Comparison of ENCODE assay signal across 19 cellular contexts in the genomic region with DNA sequence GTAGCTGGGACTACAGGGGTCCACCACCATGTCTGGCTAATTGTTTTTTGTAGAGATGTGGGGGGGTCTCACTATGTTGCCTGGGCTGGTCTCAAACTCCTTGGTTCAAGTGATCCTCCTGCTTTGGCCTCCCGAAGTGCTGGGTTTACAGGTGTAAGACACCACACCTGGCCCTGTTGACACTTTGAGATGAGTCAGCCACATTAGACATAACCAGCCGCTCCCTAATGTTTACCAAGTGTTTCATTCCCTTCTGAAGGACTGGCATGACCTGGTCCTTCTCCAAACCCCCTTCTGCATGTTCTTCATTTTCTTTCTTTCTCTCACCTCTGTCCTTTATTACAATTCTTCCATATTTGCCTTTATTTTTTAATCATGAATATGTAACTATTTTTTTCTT.
DNase-seq lines count a peak whose midpoint lies in the region; ATAC-seq and TF ChIP-seq lines count a peak whose summit lies in the region.
"Had no signal": no experiment of that assay in that cellular context is flagged by ENCODE, and none has a peak within 500 bp of the region (broad histone marks: within the 10 kb centered on the region; RNA-seq: fewer than 3 reads in every experiment).

No MANE protein-coding gene starts in this region.

- TF ChIP-seq CTCF in MCF 10A (IDR thresholded peaks at IDR 0.05; ENCODE audit: unreplicated experiment) = no peak
- no peak for TF ChIP-seq CTCF in breast epithelium (IDR thresholded peaks at IDR 0.05)
- TF ChIP-seq CTCF in PC-3 (conservative IDR thresholded peaks at IDR 0.05; ENCODE audit: low read depth, low read length) = no peak
- no peak for TF ChIP-seq CTCF in epithelial cell of esophagus (IDR thresholded peaks at IDR 0.05; ENCODE audit: insufficient read depth, low read depth, low read length, missing control alignments)
- no peak for TF ChIP-seq CTCF in mucosa of descending colon (IDR thresholded peaks at IDR 0.05)
- no peak for TF ChIP-seq CTCF in GM20000 (IDR thresholded peaks at IDR 0.05; ENCODE audit: extremely low read depth, missing control alignments)

- no peaks in the 10 kb centered on the region for H4K20me1 ChIP-seq in PC-3 (ENCODE audit: low read length)

- no peaks in the 10 kb centered on the region for H3F3A ChIP-seq in PC-3 (ENCODE audit: low read length, unreplicated experiment)

- H3K4me1 Mint-ChIP-seq in MCF 10A (ENCODE audit: insufficient read depth, unreplicated experiment) = no peaks in the 10 kb centered on the region
- H3K4me1 Mint-ChIP-seq: CD14-positive monocyte had no signal

- peak; percentile 78 for ATAC-seq in PC-3
- peak; percentile 65 for ATAC-seq in mucosa of descending colon
- ATAC-seq: GM23338, Panc1 had no signal

- H3K4me3 Mint-ChIP-seq in MCF 10A (ENCODE audit: unreplicated experiment) = no peak overlapping the region
- H3K4me3 Mint-ChIP-seq: B cell, CD14-positive monocyte, GM23338 had no signal

- H3K79me2 ChIP-seq in PC-3 (ENCODE audit: low read length) = no peaks in the 10 kb centered on the region

- no peaks in the 10 kb centered on the region for H3K9me2 ChIP-seq in PC-3 (replicated peaks; ENCODE audit: low read length)

- intact Hi-C loops in MCF 10A (cut with micrococcal nuclease) (no loop called here), breast epithelium (cut with DNase I; ENCODE audit: low total_unique reads) (loop anchor here (10.0 kb wide), 1 partner anchor 1319 kb away; no protein-coding TSS in a partner anchor), PC-3 (cut with micrococcal nuclease) (loop anchor here (10.0 kb wide), 1 partner anchor 59 kb away; no protein-coding TSS in a partner anchor), mucosa of descending colon (cut with DNase I, micrococcal nuclease) (no loop called here)

- H3K4me2 ChIP-seq in PC-3 (ENCODE audit: low read length) = no peak overlapping the region
- H3K4me2 ChIP-seq: GM23338 had no signal

- H3K27ac Mint-ChIP-seq in MCF 10A (ENCODE audit: low read depth, unreplicated experiment) = no peak overlapping the region
- H3K27ac Mint-ChIP-seq: B cell, GM23338 had no signal

- no peak for TF ChIP-seq POLR2A in breast epithelium (IDR thresholded peaks at IDR 0.05)

- H3K27ac ChIP-seq in breast epithelium = no peak overlapping the region
- no peak overlapping the region for H3K27ac ChIP-seq in PC-3 (ENCODE audit: low read length)
- H3K27ac ChIP-seq: SJCRH30 had no signal

- no peaks in the 10 kb centered on the region for H3K27me3 Mint-ChIP-seq in MCF 10A (ENCODE audit: insufficient read depth, unreplicated experiment)
- H3K27me3 Mint-ChIP-seq: B cell had no signal

- H2AFZ ChIP-seq in PC-3 (ENCODE audit: low read length) = no peak overlapping the region
- H2AFZ ChIP-seq: GM23338 had no signal

- H3K36me3 ChIP-seq in breast epithelium (no peaks in the 10 kb centered on the region), PC-3 (ENCODE audit: low read depth, low read length) (no peaks in the 10 kb centered on the region), mucosa of descending colon (ENCODE audit: low read depth) (no peaks in the 10 kb centered on the region)
- H3K36me3 ChIP-seq: HAP-1, SJCRH30 had no signal

- POLR2A ChIA-PET in MCF 10A (lab: Yijun Ruan, JAX) = interaction anchor here (0.6 kb wide), 1 partner anchor 946 kb away, joined by 3 read pairs; no protein-coding TSS in a partner anchor
- POLR2A ChIA-PET in PC-3 (lab: Charles Lee; ENCODE audit: unreplicated experiment) = no interaction called here

- H3K4me1 ChIP-seq in breast epithelium (no peaks in the 10 kb centered on the region), PC-3 (ENCODE audit: insufficient read depth, low read length) (no peaks in the 10 kb centered on the region; the same call in 1 of the 2 replicates), mucosa of descending colon (ENCODE audit: low read depth) (no peaks in the 10 kb centered on the region)
- H3K4me1 ChIP-seq: HAP-1, SJCRH30 had no signal

- H3K4me3 ChIP-seq in breast epithelium (no peak overlapping the region), PC-3 (ENCODE audit: low read length) (no peak overlapping the region), epithelial cell of esophagus (ENCODE audit: low read length) (no peak overlapping the region), mucosa of descending colon (no peak overlapping the region)
- H3K4me3 ChIP-seq: GM23338, HAP-1, SJCRH30 had no signal

- no peaks in the 10 kb centered on the region for H3K27me3 ChIP-seq in breast epithelium
- no peaks in the 10 kb centered on the region for H3K27me3 ChIP-seq in PC-3 (ENCODE audit: low read length)
- H3K27me3 ChIP-seq: SJCRH30 had no signal

- H3K9me3 Mint-ChIP-seq in MCF 10A (ENCODE audit: unreplicated experiment) = no peaks in the 10 kb centered on the region
- H3K9me3 Mint-ChIP-seq: GM23338 had no signal

- no peaks in the 10 kb centered on the region for H3K36me3 Mint-ChIP-seq in MCF 10A (ENCODE audit: insufficient read depth, unreplicated experiment)

- DNase-seq in MCF 10A (ENCODE audit: unreplicated experiment) (peak; percentile 20), breast epithelium (ENCODE audit: low spot score in 2 of 2) (no peak), PC-3 (peak; percentile 54), epithelial cell of esophagus (ENCODE audit: low read depth) (peak; percentile 76), mucosa of descending colon (no peak), GM20000 (ENCODE audit: low spot score) (no peak), SW 1271 (lab: John Stamatoyannopoulos, UW) (no peak), NCI-H526 (lab: John Stamatoyannopoulos, UW) (no peak)
- DNase-seq: DMS 273 treated with DMSO at 0.1 percent for 48 hours, KG1, NCI-H1105 treated with DMSO at 0.1 percent for 48 hours, NCI-H446, NCI-H526 treated with DMSO at 0.1 percent for 48 hours, SJCRH30 had no signal

- CTCF ChIA-PET in MCF 10A (lab: Yijun Ruan, JAX) (no interaction called here), PC-3 (lab: Charles Lee) (no interaction called here)

- no TSS peak for BruUV-seq in MCF 10A (replicated peaks; lab: Mats Ljungman, UMichigan)
- BruUV-seq in PC-3 (replicated peaks; lab: Mats Ljungman, UMichigan) = no TSS peak

- H3K9ac ChIP-seq in PC-3 (ENCODE audit: low read length) = no peak overlapping the region

- H3K9me3 ChIP-seq in breast epithelium (no peaks in the 10 kb centered on the region), PC-3 (ENCODE audit: low read length) (no peaks in the 10 kb centered on the region), mucosa of descending colon (no peaks in the 10 kb centered on the region)
- H3K9me3 ChIP-seq: HAP-1, SJCRH30 had no signal

Comparison
In these comparisons a context has a peak if more than half of its experiments do, and no peak if none do; other contexts are left out.
1. DNase-seq: peak in MCF 10A (single experiment), PC-3 (single experiment) and epithelial cell of esophagus (single experiment); none in breast epithelium (0 of 2), mucosa of descending colon (0 of 3), GM20000 (single experiment), SW 1271 (0 of 2) and NCI-H526 (0 of 2).
2. intact Hi-C loops: an anchor here in breast epithelium (10.0 kb wide) and PC-3 (10.0 kb wide); none called in MCF 10A and mucosa of descending colon.